Comparison of ENCODE assay signal across 8 cellular contexts in genomic region chr22:50397381-50398065, GRCh38. TPM values are rescaled to one million over a fixed set of nuclear protein-coding genes. Genes with fewer than 3 reads are reported as not detected.
DNase-seq lines count a peak whose midpoint lies in the region; ATAC-seq, FAIRE-seq and TF ChIP-seq lines count a peak whose summit lies in the region.
"Not testable (repeated sequence)": the region's sequence is repeated elsewhere in the genome, so short reads cannot be mapped to it uniquely, and the experiment has no call there.

No MANE protein-coding gene starts in this region.

- not testable (repeated sequence) for H3K9me3 Mint-ChIP-seq in HFFc6; activated CD8-positive, alpha-beta memory T cell treated with anti-CD3 and anti-CD28 coated beads, Interleukin-2, amount 10 ng/mL, durations not matched to agents 7 days and 5 days (ENCODE audit: low read depth); brain; neural progenitor cell; stimulated activated memory B cell treated with anti-CD40 and anti-IgM and Interleukin-4, amounts not matched to agents 10 μg/mL and 1 μg/mL and 100 μg/mL, for 72 hours

- not testable (repeated sequence) for H2AFZ ChIP-seq in HepG2 (ENCODE audit: low read length); neural progenitor cell (replicated peaks)

- H3F3A ChIP-seq in neural progenitor cell (ENCODE audit: low read depth), result peaks cover 10% of the 10 kb centered on the region

- TF ChIP-seq POLR2A in HepG2 (IDR thresholded peaks at IDR 0.05; ENCODE audit: insufficient read depth in 1 of 2, low read depth in 2 of 2, low read length in 2 of 2), result not testable (repeated sequence)

- not testable (repeated sequence) for ATAC-seq in activated CD8-positive, alpha-beta memory T cell treated with anti-CD3 and anti-CD28 coated beads, Interleukin-2, amount 10 ng/mL, durations not matched to agents 7 days and 5 days; HepG2; stimulated activated memory B cell treated with anti-CD40 and anti-IgM and Interleukin-4, amounts not matched to agents 10 μg/mL and 1 μg/mL and 100 μg/mL, for 72 hours

- H3K27ac ChIP-seq in C4-2B (peak overlapping the region; percentile 88), VCaP (peak overlapping the region; percentile 91), HepG2 (ENCODE audit: extremely low read length, insufficient read depth, low read length) (peak overlapping the region; percentile 56)
- H3K27ac ChIP-seq in neural progenitor cell, result not testable (repeated sequence)

- H3K79me2 ChIP-seq in HepG2 (ENCODE audit: insufficient read depth, low read length), result peaks cover 45% of the 10 kb centered on the region
- not testable (repeated sequence) for H3K79me2 ChIP-seq in neural progenitor cell (ENCODE audit: low read depth)

- H3K4me3 Mint-ChIP-seq in HFFc6; activated CD8-positive, alpha-beta memory T cell treated with anti-CD3 and anti-CD28 coated beads, Interleukin-2, amount 10 ng/mL, durations not matched to agents 7 days and 5 days; brain; neural progenitor cell; stimulated activated memory B cell treated with anti-CD40 and anti-IgM and Interleukin-4, amounts not matched to agents 10 μg/mL and 1 μg/mL and 100 μg/mL, for 72 hours: not testable (repeated sequence)

- peaks cover 22% of the 10 kb centered on the region; the same call in 1 of the 2 replicates for H4K20me1 ChIP-seq in HepG2 (ENCODE audit: insufficient read depth, low read length)
- peaks cover 20% of the 10 kb centered on the region for H4K20me1 ChIP-seq in neural progenitor cell (ENCODE audit: low read depth)

- not testable (repeated sequence) for H3K9me3 ChIP-seq in HepG2 (ENCODE audit: low read length); neural progenitor cell (ENCODE audit: low read depth)

- H3K4me1 Mint-ChIP-seq in HFFc6 (ENCODE audit: low read depth) (peaks cover 17% of the 10 kb centered on the region), brain (peaks cover 16% of the 10 kb centered on the region)
- peaks cover 37% of the 10 kb centered on the region for H3K4me1 Mint-ChIP-seq in activated CD8-positive, alpha-beta memory T cell treated with anti-CD3 and anti-CD28 coated beads, Interleukin-2, amount 10 ng/mL, durations not matched to agents 7 days and 5 days
- not testable (repeated sequence) for H3K4me1 Mint-ChIP-seq in neural progenitor cell
- H3K4me1 Mint-ChIP-seq in stimulated activated memory B cell treated with anti-CD40 and anti-IgM and Interleukin-4, amounts not matched to agents 10 μg/mL and 1 μg/mL and 100 μg/mL, for 72 hours, result peaks cover 47% of the 10 kb centered on the region

- H3K27me3 ChIP-seq in HepG2 (ENCODE audit: control insufficient read depth in 1 of 2, insufficient read depth in 2 of 2, low read length in 2 of 2); neural progenitor cell: not testable (repeated sequence)

- peaks cover 20 to 44% of the 10 kb centered on the region in 2 experiments for H3K36me3 ChIP-seq in HepG2 (replicated peaks in 1 of 2; ENCODE audit: control insufficient read depth in 1 of 2, insufficient read depth in 2 of 2, low read length in 2 of 2)
- H3K36me3 ChIP-seq in neural progenitor cell, result not testable (repeated sequence)

- H3K36me3 Mint-ChIP-seq in HFFc6 (ENCODE audit: low read depth), result peaks cover 20% of the 10 kb centered on the region
- peaks cover 15% of the 10 kb centered on the region for H3K36me3 Mint-ChIP-seq in activated CD8-positive, alpha-beta memory T cell treated with anti-CD3 and anti-CD28 coated beads, Interleukin-2, amount 10 ng/mL, durations not matched to agents 7 days and 5 days
- peaks cover 59% of the 10 kb centered on the region for H3K36me3 Mint-ChIP-seq in brain
- peaks cover 22% of the 10 kb centered on the region for H3K36me3 Mint-ChIP-seq in neural progenitor cell
- peaks cover 48% of the 10 kb centered on the region for H3K36me3 Mint-ChIP-seq in stimulated activated memory B cell treated with anti-CD40 and anti-IgM and Interleukin-4, amounts not matched to agents 10 μg/mL and 1 μg/mL and 100 μg/mL, for 72 hours

- not testable (repeated sequence) for DNase-seq in HFFc6; activated CD8-positive, alpha-beta memory T cell treated with anti-CD3 and anti-CD28 coated beads, Interleukin-2, amount 10 ng/mL, durations not matched to agents 7 days and 5 days; HepG2 (ENCODE audit: low spot score); neural progenitor cell (ENCODE audit: low spot score)

- not testable (repeated sequence) for TF ChIP-seq RAD21 in HepG2 (CRISPR knock-in tag; IDR thresholded peaks at IDR 0.05)

- POLR2A ChIA-PET in HepG2 (lab: Yijun Ruan, JAX), result interaction anchor here (0.8 to 2.2 kb wide), 4 partner anchors 10 to 154 kb away, joined by 3 to 32 read pairs (median 4); partner anchors contain the start of gene LMF2

- not testable (repeated sequence) for H3K27me3 Mint-ChIP-seq in HFFc6 (ENCODE audit: insufficient read depth); activated CD8-positive, alpha-beta memory T cell treated with anti-CD3 and anti-CD28 coated beads, Interleukin-2, amount 10 ng/mL, durations not matched to agents 7 days and 5 days; brain; neural progenitor cell (ENCODE audit: insufficient read depth, low read depth); stimulated activated memory B cell treated with anti-CD40 and anti-IgM and Interleukin-4, amounts not matched to agents 10 μg/mL and 1 μg/mL and 100 μg/mL, for 72 hours

- not testable (repeated sequence) for TF ChIP-seq EP300 in HepG2 (IDR thresholded peaks at IDR 0.05; ENCODE audit: low read depth in 2 of 2, low read length in 2 of 2); HepG2 (CRISPR knock-in tag; IDR thresholded peaks at IDR 0.05; ENCODE audit: borderline replicate concordance)

- peak overlapping the region; percentile 76 for H3K4me2 ChIP-seq in HepG2 (ENCODE audit: low read depth, low read length)
- H3K4me2 ChIP-seq in neural progenitor cell, result not testable (repeated sequence)

- 54% methylated on average over 3 of the region's 4 CpGs for WGBS in HepG2 (ENCODE audit: low lambda C conversion rate)

- BruUV-seq in HepG2 (replicated peaks; lab: Mats Ljungman, UMichigan), result not testable (repeated sequence)

- H3K27ac Mint-ChIP-seq in HFFc6 (peak overlapping the region; percentile 41), brain (peak overlapping the region; percentile 0 to 86 (median 33)), neural progenitor cell (peak overlapping the region; percentile 78)
- peak overlapping the region; percentile 77 for H3K27ac Mint-ChIP-seq in activated CD8-positive, alpha-beta memory T cell treated with anti-CD3 and anti-CD28 coated beads, Interleukin-2, amount 10 ng/mL, durations not matched to agents 7 days and 5 days
- H3K27ac Mint-ChIP-seq in stimulated activated memory B cell treated with anti-CD40 and anti-IgM and Interleukin-4, amounts not matched to agents 10 μg/mL and 1 μg/mL and 100 μg/mL, for 72 hours, result peak overlapping the region; percentile 66

- peak overlapping the region in 1 of 3 experiments; percentile 11; a peak in 1 of 6 replicates for H3K4me3 ChIP-seq in HepG2 (replicated peaks in 1 of 3; ENCODE audit: insufficient read depth in 1 of 3, low read depth in 2 of 3, low read length in 3 of 3)
- not testable (repeated sequence) for H3K4me3 ChIP-seq in neural progenitor cell

- intact Hi-C loops in HepG2 (cut with micrococcal nuclease; ENCODE audit: unreplicated experiment), result loop anchor here (2.0 kb wide), 1 partner anchor 55 kb away; the partner anchor contains the start of gene PPP6R2

- not testable (repeated sequence) for FAIRE-seq in HepG2 (lab: Jason Lieb, UNC)

- H3K4me1 ChIP-seq in HepG2 (ENCODE audit: insufficient read depth, low read length), result peaks cover 87% of the 10 kb centered on the region
- not testable (repeated sequence) for H3K4me1 ChIP-seq in neural progenitor cell

- not testable (repeated sequence) for TF ChIP-seq CTCF in C4-2B (conservative IDR thresholded peaks at IDR 0.05); HFFc6 (IDR thresholded peaks at IDR 0.05); VCaP (conservative IDR thresholded peaks at IDR 0.05); brain (conservative IDR thresholded peaks at IDR 0.05); HepG2 (CRISPR knock-in tag; IDR thresholded peaks at IDR 0.05); neural progenitor cell (IDR thresholded peaks at IDR 0.05)

- in situ Hi-C loops in HepG2 (cut with HindIII; ENCODE audit: extremely low pct_ligation_motif_present, low pct_unique_long_range_greater_than_20kb), result not testable (repeated sequence)

- CTCF ChIA-PET in activated CD8-positive, alpha-beta memory T cell treated with anti-CD3 and anti-CD28 coated beads, Interleukin-2, amount 10 ng/mL, durations not matched to agents 7 days and 5 days (lab: Charles Lee), result interaction anchor here (1.3 to 1.5 kb wide), 2 partner anchors 11 to 101 kb away, joined by 3 read pairs; no protein-coding TSS in a partner anchor
- CTCF ChIA-PET in HepG2 (lab: Yijun Ruan, JAX; ENCODE audit: low intra/inter-chr PET ratio, low total read pairs), result not testable (repeated sequence)

- H3K9ac ChIP-seq in HepG2 (ENCODE audit: insufficient read depth, low read depth, low read length); neural progenitor cell: not testable (repeated sequence)

RNA-seq across cellular contexts. Expression of gene PPP6R2, which starts 54.4 kb away (rescaled TPM):
- total RNA-seq in HFFc6 (2021; fragmentation: NEBNext Ultra II Directional; extraction: Animal tissue kit (Norgen Biotek cat#: 25700)), result 10 to 100 TPM; 41.9 to 47.0 (median 43.6) TPM
- total RNA-seq in activated CD8-positive, alpha-beta memory T cell treated with anti-CD3 and anti-CD28 coated beads, Interleukin-2, amount 10 ng/mL, durations not matched to agents 7 days and 5 days, result 10 to 100 TPM; 78.7 to 98.0 TPM
- 32.0 TPM for polyA plus RNA-seq in brain (ENCODE audit: insufficient read depth, low read depth, low replicate concordance)
- 36.1 and 55.0 TPM in 2 replicates for total RNA-seq in HepG2 (2016; rRNA removed; fragmentation: Illumina TruSeq; extraction: Trizol)
- 13.5 and 14.8 TPM in 2 replicates for total RNA-seq in HepG2 (2016; cell fraction: cytosol; rRNA removed; fragmentation: Illumina TruSeq; extraction: Trizol; ENCODE audit: low read depth)
- 33.5 and 56.7 TPM in 2 replicates for total RNA-seq in HepG2 (2016; cell fraction: insoluble cytoplasmic fraction; rRNA removed; fragmentation: Illumina TruSeq; extraction: Trizol)
- 26.4 and 27.2 TPM in 2 replicates for total RNA-seq in HepG2 (2016; cell fraction: membrane; rRNA removed; fragmentation: Illumina TruSeq; extraction: Trizol)
- 53.7 and 65.8 TPM in 2 replicates for total RNA-seq in HepG2 (2016; cell fraction: nucleus; rRNA removed; fragmentation: Illumina TruSeq; extraction: Trizol)
- 102 and 112 TPM in 2 replicates for polyA plus RNA-seq in HepG2 (2011; rRNA removed)
- polyA plus RNA-seq in HepG2 (2011; cell fraction: cytosol; rRNA removed), result 56.6 and 76.3 TPM in 2 replicates
- polyA plus RNA-seq in HepG2 (2011; cell fraction: nucleus; rRNA removed), result 458 and 611 TPM in 2 replicates
- polyA plus RNA-seq in HepG2 (2012), result 58.5 and 66.4 TPM in 2 replicates
- polyA plus RNA-seq in HepG2 (2016; cell fraction: cytosol; fragmentation: Illumina TruSeq; extraction: Trizol; ENCODE audit: low read depth), result 6.8 and 7.7 TPM in 2 replicates
- polyA plus RNA-seq in HepG2 (2016; cell fraction: insoluble cytoplasmic fraction; fragmentation: Illumina TruSeq; extraction: Trizol; ENCODE audit: low read depth), result 26.5 and 32.8 TPM in 2 replicates
- polyA plus RNA-seq in HepG2 (2016; cell fraction: membrane; fragmentation: Illumina TruSeq; extraction: Trizol; ENCODE audit: low read depth), result 17.1 and 18.2 TPM in 2 replicates
- 172 and 175 TPM in 2 replicates for polyA plus RNA-seq in HepG2 (2016; cell fraction: nucleus; fragmentation: Illumina TruSeq; extraction: Trizol; ENCODE audit: insufficient read depth, low read depth)
- 25.0 and 101 TPM in 2 replicates for polyA minus RNA-seq in HepG2 (2011; rRNA and poly(A)+ RNA removed; ENCODE audit: low replicate concordance)
- 29.8 and 30.8 TPM in 2 replicates for polyA minus RNA-seq in HepG2 (2011; cell fraction: cytosol; rRNA and poly(A)+ RNA removed)
- 84.9 and 89.9 TPM in 2 replicates for polyA minus RNA-seq in HepG2 (2011; cell fraction: nucleus; rRNA and poly(A)+ RNA removed)
- 32.6 and 65.5 TPM in 2 replicates for total RNA-seq in neural progenitor cell (ENCODE audit: low replicate concordance)
